Comparison of ENCODE assay signal across 27 cellular contexts in the genomic region with DNA sequence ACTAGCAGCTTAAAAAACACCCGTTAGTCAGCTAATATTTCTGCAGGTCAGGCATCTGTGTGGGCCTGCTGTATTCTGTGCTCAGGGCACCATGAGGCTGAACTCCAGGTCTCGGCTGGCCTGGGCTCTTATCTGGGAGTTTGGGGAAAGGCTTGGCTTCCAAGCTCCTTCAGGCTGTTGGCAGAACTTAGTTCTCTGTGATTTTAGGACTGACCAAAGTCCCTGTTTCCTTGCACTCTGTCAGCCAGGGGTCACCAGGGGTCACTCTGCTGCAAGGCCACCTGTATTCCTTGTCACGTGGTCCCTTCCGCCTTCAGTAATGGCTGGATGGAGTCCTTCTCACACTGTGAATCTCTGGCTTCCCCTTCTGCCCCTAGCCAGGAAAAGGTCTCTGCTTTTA.
"Had no signal": no experiment of that assay in that cellular context is flagged by ENCODE, and none has a peak within 500 bp of the region (broad histone marks: within the 10 kb centered on the region; RNA-seq: fewer than 3 reads in every experiment).

No MANE protein-coding gene starts in this region.

- H3K4me3 ChIP-seq: coronary artery, dorsolateral prefrontal cortex, esophagus muscularis mucosa, gastrocnemius medialis had no signal

- ATAC-seq: activated CD4-positive, alpha-beta T cell treated with anti-CD3 and anti-CD28 coated beads for 36 hours; activated CD8-positive, alpha-beta T cell treated with anti-CD3 and anti-CD28 coated beads for 36 hours; activated T-cell treated with anti-CD3 and anti-CD28 coated beads, Interleukin-2, amount 50 U/mL, for 4 hours; activated T-helper 17 cell treated with anti-CD3 and anti-CD28 coated beads, Interleukin-2, amount 50 U/mL, for 72 hours; foreskin keratinocyte; gastrocnemius medialis had no signal

- H3K27ac ChIP-seq: brain microvascular endothelial cell, coronary artery, dorsolateral prefrontal cortex, esophagus muscularis mucosa, foreskin keratinocyte, gastrocnemius medialis had no signal

- H3K4me1 ChIP-seq: esophagus muscularis mucosa, foreskin keratinocyte, gastrocnemius medialis had no signal

- H3K27me3 ChIP-seq: brain microvascular endothelial cell, dorsolateral prefrontal cortex, esophagus muscularis mucosa, foreskin keratinocyte, gastrocnemius medialis had no signal

- DNase-seq: activated CD4-positive, alpha-beta T cell treated with anti-CD3 and anti-CD28 coated beads for 36 hours; activated CD4-positive, alpha-beta T cell treated with anti-CD3 and anti-CD28 coated beads, Interleukin-2, amount 10 ng/mL, durations not matched to agents 7 days and 5 days; activated CD4-positive, alpha-beta T cell treated with anti-CD3 and anti-CD28 coated beads, Interleukin-2, amount 50 U/mL, for 4 hours; activated CD4-positive, CD25-positive, alpha-beta regulatory T cell; activated CD4-positive, CD25-positive, alpha-beta regulatory T cell treated with anti-CD3 and anti-CD28 coated beads, Interleukin-2, amount 50 U/mL, for 72 hours; activated CD8-positive, alpha-beta memory T cell treated with anti-CD3 and anti-CD28 coated beads for 24 hours; activated CD8-positive, alpha-beta T cell treated with anti-CD3 and anti-CD28 coated beads for 36 hours; activated effector memory CD4-positive, alpha-beta T cell treated with Interleukin-2 at 50 U/mL for 16 hours; activated gamma-delta T cell treated with Interleukin-2 at 50 U/mL for 16 hours; activated naive CD4-positive, alpha-beta T cell treated with anti-CD3 and anti-CD28 coated beads, Interleukin-2, amount 50 U/mL, for 16 hours; activated naive CD4-positive, alpha-beta T cell treated with Interleukin-2 at 50 U/mL for 16 hours; activated T-cell treated with anti-CD3 and anti-CD28 coated beads, Interleukin-2, amount 50 U/mL, for 4 hours; amniotic stem cell; anterior cingulate cortex; brain microvascular endothelial cell; dorsolateral prefrontal cortex; effector memory CD4-positive, alpha-beta T cell; endodermal cell; erythroblast; foreskin keratinocyte; gastrocnemius medialis; glutamatergic neuron; T-helper 2 cell had no signal

- H3K9me3 ChIP-seq: esophagus muscularis mucosa, gastrocnemius medialis had no signal

- FAIRE-seq: astrocyte had no signal

- H3K36me3 ChIP-seq: brain microvascular endothelial cell, esophagus muscularis mucosa, gastrocnemius medialis had no signal
